8 cellular contexts compared by ENCODE assay signal in the genomic region with DNA sequence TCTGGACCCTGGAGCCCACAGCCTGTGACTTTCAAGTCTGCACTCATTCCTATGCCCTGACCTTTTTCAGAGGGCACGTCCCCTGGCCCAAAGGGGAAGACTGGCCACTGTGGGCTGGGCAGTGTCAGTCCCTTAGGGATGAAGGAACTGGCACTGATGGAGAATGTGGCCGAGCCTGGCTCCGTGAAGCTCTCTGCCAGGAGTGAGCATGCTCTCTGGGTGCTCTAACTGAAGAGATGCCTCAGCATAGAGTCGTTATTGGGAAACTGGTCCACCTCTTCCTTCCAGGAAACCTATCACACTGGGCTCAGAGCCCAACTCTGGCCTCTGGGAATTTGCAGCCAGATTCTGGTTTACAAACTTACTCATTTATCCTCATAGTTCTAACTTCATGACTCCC.
DNase-seq lines count a peak whose midpoint lies in the region; ATAC-seq, FAIRE-seq and TF ChIP-seq lines count a peak whose summit lies in the region.
"Not testable (repeated sequence)": the region's sequence is repeated elsewhere in the genome, so short reads cannot be mapped to it uniquely, and the experiment has no call there.

No MANE protein-coding gene starts in this region.

- not testable (repeated sequence) for TF ChIP-seq POLR2A in adrenal gland (IDR thresholded peaks at IDR 0.05); endothelial cell of umbilical vein (IDR thresholded peaks at IDR 0.05; ENCODE audit: low read depth, low read length); stomach (IDR thresholded peaks at IDR 0.05)

- not testable (repeated sequence) for H3K9me1 ChIP-seq in endothelial cell of umbilical vein (replicated peaks; ENCODE audit: control insufficient read depth, extremely low read depth, insufficient read depth, low read length)

- not testable (repeated sequence) for H3K4me3 ChIP-seq in AG04449 (ENCODE audit: low read depth, low read length); GM23248; adrenal gland; endothelial cell of umbilical vein (replicated peaks in 1 of 3; ENCODE audit: insufficient read depth in 1 of 3, low read depth in 1 of 3, low read length in 3 of 3); liver (ENCODE audit: low read depth in 1 of 3, low read length in 3 of 3); osteoblast (ENCODE audit: insufficient read depth, low read length); stomach

- peak; percentile 47 for ATAC-seq in Right ventricle myocardium superior (ENCODE audit: poor library complexity)

- in situ Hi-C loops in GM23248 (cut with MboI), result not testable (repeated sequence)

- not testable (repeated sequence) for H2AFZ ChIP-seq in GM23248; endothelial cell of umbilical vein (ENCODE audit: low read depth, low read length)
- peak overlapping the region; percentile 56 for H2AFZ ChIP-seq in osteoblast (ENCODE audit: low read length)

- not testable (repeated sequence) for H3K4me2 ChIP-seq in GM23248 (ENCODE audit: unreplicated experiment); endothelial cell of umbilical vein (ENCODE audit: insufficient read depth, low read length)
- H3K4me2 ChIP-seq in osteoblast (ENCODE audit: insufficient read depth, low read length), result peak overlapping the region; percentile 23

- TF ChIP-seq CTCF in AG04449 (IDR thresholded peaks at IDR 0.05; ENCODE audit: insufficient read depth, low read length, missing control alignments); adrenal gland (IDR thresholded peaks at IDR 0.05); endothelial cell of umbilical vein (IDR thresholded peaks at IDR 0.05; ENCODE audit: extremely low read depth in 1 of 2, insufficient read depth in 1 of 2, low read depth in 1 of 2, low read length in 2 of 2); liver (IDR thresholded peaks at IDR 0.05; ENCODE audit: low read depth, low read length, missing input control); osteoblast (IDR thresholded peaks at IDR 0.05; ENCODE audit: extremely low read depth, low read depth, low read length); stomach (IDR thresholded peaks at IDR 0.05): not testable (repeated sequence)

- FAIRE-seq in endothelial cell of umbilical vein (lab: Jason Lieb, UNC), result peak; percentile 28

- H3K27ac ChIP-seq in GM23248; adrenal gland; endothelial cell of umbilical vein (ENCODE audit: insufficient read depth, low read depth, low read length): not testable (repeated sequence)
- H3K27ac ChIP-seq in liver (ENCODE audit: low read depth in 1 of 2, low read length in 2 of 2), result peak overlapping the region; percentile 4 to 53
- H3K27ac ChIP-seq in osteoblast (ENCODE audit: low read depth, low read length), result peak overlapping the region; percentile 23
- peak overlapping the region in 3 of 5 donors; percentile 29 to 73 (median 51) for H3K27ac ChIP-seq in stomach

- CTCF ChIA-PET in AG04449 (lab: Yijun Ruan, JAX); endothelial cell of umbilical vein (lab: Charles Lee): not testable (repeated sequence)

- WGBS in GM23248 (ENCODE audit: low coverage in 1 of 2, low lambda C conversion rate in 2 of 2, missing lambda C conversion rate in 2 of 2), 2 experiments, result 52 to 66% methylated on average over 4 of the region's 4 CpGs
- 0 to 60% (median 27%) methylated on average over 1 to 4 of the region's 4 CpGs for WGBS in adrenal gland, 4 donors
- 40% methylated on average over 4 of the region's 4 CpGs for WGBS in liver
- 39 to 65% (median 52%) methylated on average over 4 of the region's 4 CpGs for WGBS in stomach, 5 donors

- not testable (repeated sequence) for H3K9ac ChIP-seq in GM23248; endothelial cell of umbilical vein (replicated peaks; ENCODE audit: extremely low read depth, insufficient read depth, low read length); liver (ENCODE audit: low read depth in 1 of 2, low read length in 2 of 2)

- H3F3A ChIP-seq in GM23248 (ENCODE audit: insufficient read depth), result not testable (repeated sequence)

- TF ChIP-seq RAD21 in liver (IDR thresholded peaks at IDR 0.05), result peak; percentile 22 to 39

- intact Hi-C loops in adrenal gland (cut with DNase I); endothelial cell of umbilical vein (cut with micrococcal nuclease); Right ventricle myocardium superior (cut with DNase I); stomach (cut with DNase I; ENCODE audit: low total_unique reads): not testable (repeated sequence)

- H3K27me3 ChIP-seq in GM23248 (replicated peaks; ENCODE audit: insufficient read depth); adrenal gland; endothelial cell of umbilical vein (ENCODE audit: control insufficient read depth in 2 of 2, insufficient read depth in 2 of 2, low read length in 2 of 2); liver (ENCODE audit: control insufficient read depth in 4 of 4, insufficient read depth in 4 of 4, low read length in 3 of 4); osteoblast (ENCODE audit: insufficient read depth, low read length); stomach: not testable (repeated sequence)

- not testable (repeated sequence) for BruUV-seq in endothelial cell of umbilical vein (replicated peaks; lab: Mats Ljungman, UMichigan)

- POLR2A ChIA-PET in AG04449 (lab: Yijun Ruan, JAX); endothelial cell of umbilical vein (lab: Charles Lee): not testable (repeated sequence)

- dilution Hi-C loops in endothelial cell of umbilical vein (cut with MboI; ENCODE audit: extremely low pct_ligation_motif_present, low sequenced_read_pairs), result not testable (repeated sequence)

- not testable (repeated sequence) for TF ChIP-seq EP300 in stomach (IDR thresholded peaks at IDR 0.05)

- not testable (repeated sequence) for H3K36me3 ChIP-seq in GM23248 (ENCODE audit: low read depth); adrenal gland (replicated peaks in 1 of 2); endothelial cell of umbilical vein (ENCODE audit: control insufficient read depth in 2 of 2, extremely low read depth in 1 of 2, insufficient read depth in 2 of 2, low read length in 2 of 2); liver (ENCODE audit: control insufficient read depth in 4 of 4, insufficient read depth in 3 of 4, low read depth in 1 of 4, low read length in 3 of 4); osteoblast (ENCODE audit: insufficient read depth, low read length); stomach

- H3K9me2 ChIP-seq in GM23248 (ENCODE audit: insufficient read depth), result not testable (repeated sequence)

- H4K20me1 ChIP-seq in GM23248 (ENCODE audit: insufficient read depth); endothelial cell of umbilical vein (replicated peaks; ENCODE audit: control insufficient read depth, extremely low read depth, insufficient read depth, low read length); osteoblast (ENCODE audit: insufficient read depth, low read length): not testable (repeated sequence)

- peak; percentile 17 for DNase-seq in AG04449 (ENCODE audit: low read depth, low spot score)
- peak; percentile 62 for DNase-seq in GM23248
- peak in 5 of 7 donors; percentile 29 to 73 (median 61) for DNase-seq in adrenal gland
- not testable (repeated sequence) for DNase-seq in endothelial cell of umbilical vein (ENCODE audit: low read depth, low spot score); stomach
- peak; percentile 65 for DNase-seq in Right ventricle myocardium superior
- peak; percentile 83 for DNase-seq in osteoblast (ENCODE audit: insufficient read length, low spot score, missing footprints)

- not testable (repeated sequence) for H3K4me1 ChIP-seq in GM23248 (ENCODE audit: insufficient read depth); adrenal gland (replicated peaks in 1 of 2); endothelial cell of umbilical vein (ENCODE audit: control insufficient read depth, extremely low read depth, insufficient read depth, low read length)
- H3K4me1 ChIP-seq in liver (ENCODE audit: control insufficient read depth in 4 of 4, insufficient read depth in 4 of 4, low read length in 3 of 4), result peaks cover 2 to 14% (median 7%) of the 10 kb centered on the region in 4 donors
- H3K4me1 ChIP-seq in osteoblast (ENCODE audit: insufficient read depth, low read length), result peaks cover 20% of the 10 kb centered on the region
- H3K4me1 ChIP-seq in stomach, result peaks cover 0 to 15% (median 2%) of the 10 kb centered on the region in 4 donors

- not testable (repeated sequence) for H3K79me2 ChIP-seq in GM23248 (ENCODE audit: insufficient read depth); endothelial cell of umbilical vein (ENCODE audit: control insufficient read depth, insufficient read depth, low read length); osteoblast (ENCODE audit: insufficient read depth, low read length)

- not testable (repeated sequence) for H3K9me3 ChIP-seq in GM23248 (ENCODE audit: low read depth); adrenal gland (replicated peaks in 1 of 3); endothelial cell of umbilical vein (replicated peaks; ENCODE audit: control insufficient read depth, insufficient read depth, low read length); liver (ENCODE audit: control insufficient read depth in 4 of 4, low read length in 3 of 4); osteoblast (ENCODE audit: low read depth, low read length); stomach

TF ChIP-seq in liver, 16 proteins besides CTCF, POLR2A, EP300 and RAD21:
- TF ChIP-seq YY1 (IDR thresholded peaks at IDR 0.05) (peak; percentile 23), RXRA (IDR thresholded peaks at IDR 0.05) (peak; percentile 12 to 55), EGR1 (IDR thresholded peaks at IDR 0.05; ENCODE audit: low read depth in 2 of 2) (peak in 1 of 2 donors; percentile 23), SP1 (IDR thresholded peaks at IDR 0.05) (peak; percentile 25), HNF4A (conservative IDR thresholded peaks at IDR 0.05) (peak; percentile 35 to 44)
